In genomic region chr2:217934321-217935131, GRCh38 we compare ENCODE assay signal across 8 cellular contexts.
DNase-seq lines count a peak whose midpoint lies in the region; ATAC-seq and TF ChIP-seq lines count a peak whose summit lies in the region.

No MANE protein-coding gene starts in this region.

- TF ChIP-seq POLR2A in ovary (IDR thresholded peaks at IDR 0.05): no peak

- intact Hi-C loops in ovary (cut with DNase I): no loop called here

- peaks cover 65% of the 10 kb centered on the region for H3K4me1 ChIP-seq in ovary (ENCODE audit: insufficient read depth)

- CTCF ChIA-PET in RWPE1 (lab: Yijun Ruan, JAX): interaction anchor here (0.6 to 0.7 kb wide), 5 partner anchors 8 to 580 kb away, joined by 3 to 4 read pairs (median 3); no protein-coding TSS in a partner anchor

- H3K9me3 ChIP-seq in ovary: no peaks in the 10 kb centered on the region

- H3K36me3 ChIP-seq in ovary: no peaks in the 10 kb centered on the region

- 7 to 18% (median 8%) methylated on average over 13 of the region's 13 CpGs for WGBS in ovary, 3 donors

- ATAC-seq in GM21515 (IDR thresholded peaks at IDR 0.05; ENCODE audit: unreplicated experiment): no peak

- H3K27me3 ChIP-seq in ovary: no peaks in the 10 kb centered on the region

- peak overlapping the region; percentile 0 for H3K4me3 ChIP-seq in ovary

- POLR2A ChIA-PET in RWPE1 (lab: Yijun Ruan, JAX; ENCODE audit: low non-redundant PET): no interaction called here

- TF ChIP-seq CTCF in RWPE1 (conservative IDR thresholded peaks at IDR 0.05; ENCODE audit: low read depth) (no peak), ovary (IDR thresholded peaks at IDR 0.05) (no peak)

- H3K27ac ChIP-seq in RWPE1: peak overlapping the region; percentile 94
- H3K27ac ChIP-seq in ovary: peak overlapping the region; percentile 39 to 57

- DNase-seq in GDM1 (lab: John Stamatoyannopoulos, UW) (peak; percentile 70), RWPE1 (ENCODE audit: low spot score) (peak; percentile 89), fibroblast of peridontal ligament (ENCODE audit: extremely low read depth) (peak; percentile 72), ovary (peak in 2 of 5 donors; percentile 62 to 71), NCI-H526 treated with DMSO at 0.1 percent for 48 hours (lab: John Stamatoyannopoulos, UW) (no peak), NCI-H1105 treated with DMSO at 0.1 percent for 48 hours (lab: John Stamatoyannopoulos, UW) (no peak), NCI-H2227 (lab: John Stamatoyannopoulos, UW; ENCODE audit: unreplicated experiment) (no peak)

- TF ChIP-seq EP300 in ovary (IDR thresholded peaks at IDR 0.05): no peak

Comparison
In these comparisons a context has a peak if more than half of its experiments do, and no peak if none do; other contexts are left out.
1. DNase-seq: peak in GDM1 (single experiment), RWPE1 (single experiment) and fibroblast of peridontal ligament (single experiment); none in NCI-H526 treated with DMSO at 0.1 percent for 48 hours (single experiment), NCI-H1105 treated with DMSO at 0.1 percent for 48 hours (single experiment) and NCI-H2227 (single experiment).